In the genomic region with DNA sequence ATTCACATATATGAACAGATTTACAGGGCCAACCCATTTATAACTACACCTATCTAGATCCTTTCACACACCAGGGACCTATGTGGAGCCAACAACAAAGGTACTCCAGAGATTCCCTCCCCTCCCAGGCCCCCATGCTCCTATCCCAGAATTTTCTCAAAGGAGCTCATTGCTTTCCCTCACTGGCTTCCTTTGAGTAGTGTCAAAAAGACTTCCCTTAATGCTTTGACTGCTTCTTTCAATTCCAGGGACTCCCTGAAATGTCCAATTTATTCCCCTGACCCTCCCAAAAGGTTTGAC, we compare ENCODE assay signal across 23 cellular contexts. TPM values are rescaled to one million over a fixed set of nuclear protein-coding genes. Genes with fewer than 3 reads are reported as not detected.
A peak's percentile ranks its signal among the peaks of the same experiment; 100 is the strongest.
DNase-seq lines count a peak whose midpoint lies in the region; ATAC-seq and TF ChIP-seq lines count a peak whose summit lies in the region.
"Had no signal": no experiment of that assay in that cellular context is flagged by ENCODE, and none has a peak within 500 bp of the region (broad histone marks: within the 10 kb centered on the region; RNA-seq: fewer than 3 reads in every experiment).

No MANE protein-coding gene starts in this region.

- no peak for TF ChIP-seq POLR2A in suprapubic skin (IDR thresholded peaks at IDR 0.05)

- no peaks in the 10 kb centered on the region for H3K9me3 Mint-ChIP-seq in activated naive CD8-positive, alpha-beta T cell (ENCODE audit: low read depth)
- no peaks in the 10 kb centered on the region for H3K9me3 Mint-ChIP-seq in activated naive CD8-positive, alpha-beta T cell treated with anti-CD3 and anti-CD28 coated beads for 36 hours
- H3K9me3 Mint-ChIP-seq: CD4-positive, alpha-beta memory T cell had no signal

- no peak overlapping the region for H3K4me3 ChIP-seq in right cardiac atrium (ENCODE audit: low read length)
- no peak overlapping the region for H3K4me3 ChIP-seq in suprapubic skin
- H3K4me3 ChIP-seq: GM23248, left lung, Peyer's patch, uterus had no signal

- peaks cover 41% of the 10 kb centered on the region for H3K4me1 Mint-ChIP-seq in activated naive CD8-positive, alpha-beta T cell (ENCODE audit: low read depth)
- H3K4me1 Mint-ChIP-seq in activated naive CD8-positive, alpha-beta T cell treated with anti-CD3 and anti-CD28 coated beads for 36 hours = peaks cover 39% of the 10 kb centered on the region

- H3K36me3 Mint-ChIP-seq in activated naive CD8-positive, alpha-beta T cell = no peaks in the 10 kb centered on the region
- H3K36me3 Mint-ChIP-seq in activated naive CD8-positive, alpha-beta T cell treated with anti-CD3 and anti-CD28 coated beads for 36 hours = peaks cover 4% of the 10 kb centered on the region
- H3K36me3 Mint-ChIP-seq: CD4-positive, alpha-beta memory T cell had no signal

- H3K4me1 ChIP-seq in right cardiac atrium (ENCODE audit: control insufficient read depth, insufficient read depth, low read length) (peaks cover 2% of the 10 kb centered on the region), suprapubic skin (peaks cover 16% of the 10 kb centered on the region)
- H3K4me1 ChIP-seq: Peyer's patch, uterus had no signal

- H3K4me3 Mint-ChIP-seq in activated naive CD8-positive, alpha-beta T cell = peak overlapping the region; percentile 71
- H3K4me3 Mint-ChIP-seq in activated naive CD8-positive, alpha-beta T cell treated with anti-CD3 and anti-CD28 coated beads for 36 hours = no peak overlapping the region

- no peak for TF ChIP-seq CTCF in VCaP (conservative IDR thresholded peaks at IDR 0.05)
- TF ChIP-seq CTCF in suprapubic skin (IDR thresholded peaks at IDR 0.05) = no peak

- no peaks in the 10 kb centered on the region for H3K36me3 ChIP-seq in suprapubic skin
- H3K36me3 ChIP-seq: left lung, Peyer's patch, uterus had no signal

- peak overlapping the region; percentile 58 for H3K27ac Mint-ChIP-seq in activated naive CD8-positive, alpha-beta T cell
- H3K27ac Mint-ChIP-seq in activated naive CD8-positive, alpha-beta T cell treated with anti-CD3 and anti-CD28 coated beads for 36 hours = no peak overlapping the region

- peak overlapping the region; percentile 41 for H3K27ac ChIP-seq in VCaP
- H3K27ac ChIP-seq in right cardiac atrium (ENCODE audit: low read length) = peak overlapping the region; percentile 36
- H3K27ac ChIP-seq in suprapubic skin = peak overlapping the region; percentile 81
- H3K27ac ChIP-seq: GM23248, left lung, Peyer's patch, uterus had no signal

- no peak for DNase-seq in activated naive CD8-positive, alpha-beta T cell treated with anti-CD3 and anti-CD28 coated beads for 36 hours
- DNase-seq in right cardiac atrium = no peak
- DNase-seq in suprapubic skin (ENCODE audit: low spot score in 2 of 2) = no peak
- no peak for DNase-seq in C1 segment of cervical spinal cord (lab: John Stamatoyannopoulos, UW)
- DNase-seq: ACHN; activated CD4-positive, CD25-positive, alpha-beta regulatory T cell; activated CD8-positive, alpha-beta memory T cell treated with anti-CD3 and anti-CD28 coated beads, Interleukin-2, amount 50 U/mL, for 48 hours; CD4-positive, alpha-beta memory T cell; central memory CD4-positive, alpha-beta T cell; GM23248; KG1; left lung; NCI-H1092 treated with DMSO at 0.1 percent for 48 hours; NCI-H2171; NCI-H748 treated with DMSO at 0.1 percent for 48 hours; Peyer's patch; stimulated activated CD4-positive, alpha-beta T cell treated with anti-CD3 and anti-CD28 coated beads, Interleukin-12 subunit alpha, Interleukin-12 subunit beta, amount 100 ng/mL, for 4 hours; SW 1271; uterus had no signal

- peaks cover 2% of the 10 kb centered on the region for H3K27me3 Mint-ChIP-seq in activated naive CD8-positive, alpha-beta T cell
- H3K27me3 Mint-ChIP-seq in activated naive CD8-positive, alpha-beta T cell treated with anti-CD3 and anti-CD28 coated beads for 36 hours = no peaks in the 10 kb centered on the region
- H3K27me3 Mint-ChIP-seq: CD4-positive, alpha-beta memory T cell had no signal

- ATAC-seq in right cardiac atrium = peak; percentile 25 to 38
- no peak for ATAC-seq in GM18907 (IDR thresholded peaks at IDR 0.05; ENCODE audit: unreplicated experiment)
- ATAC-seq in GM19351 (IDR thresholded peaks at IDR 0.05; ENCODE audit: unreplicated experiment) = no peak

- H3K9me3 ChIP-seq in right cardiac atrium (ENCODE audit: control insufficient read depth, low read length) (no peaks in the 10 kb centered on the region), suprapubic skin (no peaks in the 10 kb centered on the region)
- H3K9me3 ChIP-seq: left lung, Peyer's patch, uterus had no signal

- intact Hi-C loops in right cardiac atrium (cut with DNase I) = no loop called here

- H3K27me3 ChIP-seq in right cardiac atrium (ENCODE audit: control insufficient read depth, insufficient read depth) = no peaks in the 10 kb centered on the region
- H3K27me3 ChIP-seq in suprapubic skin = no peaks in the 10 kb centered on the region
- H3K27me3 ChIP-seq: left lung, Peyer's patch, uterus had no signal

- TF ChIP-seq EP300 in suprapubic skin (IDR thresholded peaks at IDR 0.05) = no peak

RNA-seq across cellular contexts. Expression of a gene that starts 46.6 kb away (rescaled TPM):
- total RNA-seq in activated naive CD8-positive, alpha-beta T cell treated with anti-CD3 and anti-CD28 coated beads for 36 hours = 10 to 100 TPM; 12.9 to 13.0 TPM
- total RNA-seq in right cardiac atrium (1 to 10 TPM; 5.8 to 8.1 (median 6.9) TPM), suprapubic skin (10 to 100 TPM; 38.3 to 95.3 (median 66.5) TPM)
- 1.0 TPM for polyA plus RNA-seq in right cardiac atrium

Comparison
In these comparisons a context has a peak if more than half of its experiments do, and no peak if none do; other contexts are left out.
1. ATAC-seq: peak in right cardiac atrium (2 of 2); none in GM18907 (single experiment) and GM19351 (single experiment).
2. Peak in every context shown above with its lines, with median percentiles within 50 percentile points of each other: H3K27ac ChIP-seq.